7 cellular contexts compared by ENCODE assay signal in genomic region chr2:206164261-206164862, GRCh38. TPM values are rescaled to one million over a fixed set of nuclear protein-coding genes. Genes with fewer than 3 reads are reported as not detected.
DNase-seq lines count a peak whose midpoint lies in the region; ATAC-seq, FAIRE-seq and TF ChIP-seq lines count a peak whose summit lies in the region.

No MANE protein-coding gene starts in this region.

- POLR2A ChIA-PET in HEK293 (lab: Yijun Ruan, JAX): interaction anchor here (0.6 kb wide), 1 partner anchor 48 kb away, joined by 7 read pairs; no protein-coding TSS in a partner anchor
- POLR2A ChIA-PET in endothelial cell of umbilical vein (lab: Charles Lee): interaction anchor here (0.6 kb wide), 1 partner anchor 1050 kb away, joined by 4 read pairs; no protein-coding TSS in a partner anchor

- TF ChIP-seq CTCF in HEK293 (tag by site-specific recombination; IDR thresholded peaks at IDR 0.05) (no peak; the same call in 1 of the 2 replicates), endothelial cell of umbilical vein (IDR thresholded peaks at IDR 0.05; ENCODE audit: extremely low read depth in 1 of 2, insufficient read depth in 1 of 2, low read depth in 1 of 2, low read length in 2 of 2) (peak; percentile 38 to 53), neural crest cell (conservative IDR thresholded peaks at IDR 0.05) (peak; percentile 85)

- no peak overlapping the region for H3K27ac ChIP-seq in HEK293 (ENCODE audit: extremely low read depth, low read depth, low read length)
- H3K27ac ChIP-seq in SJCRH30: no peak overlapping the region
- no peak overlapping the region for H3K27ac ChIP-seq in endothelial cell of umbilical vein (ENCODE audit: insufficient read depth, low read depth, low read length)

- no peaks in the 10 kb centered on the region for H4K20me1 ChIP-seq in endothelial cell of umbilical vein (replicated peaks; ENCODE audit: control insufficient read depth, extremely low read depth, insufficient read depth, low read length)

- dilution Hi-C loops in endothelial cell of umbilical vein (cut with MboI; ENCODE audit: extremely low pct_ligation_motif_present, low sequenced_read_pairs): no loop called here

- H3K27me3 ChIP-seq in SJCRH30: no peaks in the 10 kb centered on the region
- no peaks in the 10 kb centered on the region for H3K27me3 ChIP-seq in endothelial cell of umbilical vein (ENCODE audit: control insufficient read depth in 2 of 2, insufficient read depth in 2 of 2, low read length in 2 of 2)

- no peak for TF ChIP-seq POLR2A in endothelial cell of umbilical vein (IDR thresholded peaks at IDR 0.05; ENCODE audit: low read depth, low read length)

- no peaks in the 10 kb centered on the region for H3K9me1 ChIP-seq in endothelial cell of umbilical vein (replicated peaks; ENCODE audit: control insufficient read depth, extremely low read depth, insufficient read depth, low read length)

- ATAC-seq in GM18870 (IDR thresholded peaks at IDR 0.05; ENCODE audit: unreplicated experiment): no peak
- ATAC-seq in HG03025 (IDR thresholded peaks at IDR 0.05; ENCODE audit: low FRiP score, unreplicated experiment): no peak

- H3K36me3 ChIP-seq in HEK293 (ENCODE audit: control insufficient read depth in 2 of 2, insufficient read depth in 1 of 2, low read length in 2 of 2) (peaks cover 20 to 58% of the 10 kb centered on the region in 2 experiments), SJCRH30 (peaks cover 54% of the 10 kb centered on the region), endothelial cell of umbilical vein (ENCODE audit: control insufficient read depth in 2 of 2, extremely low read depth in 1 of 2, insufficient read depth in 2 of 2, low read length in 2 of 2) (peaks cover 3 to 23% of the 10 kb centered on the region in 2 experiments)

- no peaks in the 10 kb centered on the region; the same call in 1 of the 2 replicates for H3K4me1 ChIP-seq in HEK293 (ENCODE audit: control insufficient read depth, insufficient read depth, low read length)
- H3K4me1 ChIP-seq in SJCRH30: peaks cover 14% of the 10 kb centered on the region
- H3K4me1 ChIP-seq in endothelial cell of umbilical vein (ENCODE audit: control insufficient read depth, extremely low read depth, insufficient read depth, low read length): peaks cover 18% of the 10 kb centered on the region

- no TSS peak for BruUV-seq in endothelial cell of umbilical vein (replicated peaks; lab: Mats Ljungman, UMichigan)

- peaks cover 2% of the 10 kb centered on the region for H3K9me3 Mint-ChIP-seq in neural crest cell

- H3K9me3 ChIP-seq in HEK293 (ENCODE audit: control insufficient read depth, insufficient read depth, low read depth, low read length) (no peaks in the 10 kb centered on the region), SJCRH30 (replicated peaks) (no peaks in the 10 kb centered on the region), endothelial cell of umbilical vein (replicated peaks; ENCODE audit: control insufficient read depth, insufficient read depth, low read length) (no peaks in the 10 kb centered on the region)

- H3K79me2 ChIP-seq in endothelial cell of umbilical vein (ENCODE audit: control insufficient read depth, insufficient read depth, low read length): peaks cover 35% of the 10 kb centered on the region

- H2AFZ ChIP-seq in endothelial cell of umbilical vein (ENCODE audit: low read depth, low read length): no peak overlapping the region

- intact Hi-C loops in endothelial cell of umbilical vein (cut with micrococcal nuclease): loop anchor here (1.0 to 5.0 kb wide), 2 partner anchors 96 to 228 kb away; no protein-coding TSS in a partner anchor

- CTCF ChIA-PET in HEK293 (lab: Yijun Ruan, JAX) (interaction anchor here (0.6 to 1.6 kb wide), 17 partner anchors 20 to 361 kb away, joined by 3 to 7 read pairs (median 4); a partner anchor contains a TSS), endothelial cell of umbilical vein (lab: Charles Lee) (interaction anchor here (1.0 kb wide), 3 partner anchors 91 to 96 kb away, joined by 3 to 4 read pairs (median 4); no protein-coding TSS in a partner anchor)

- H3K9ac ChIP-seq in endothelial cell of umbilical vein (replicated peaks; ENCODE audit: extremely low read depth, insufficient read depth, low read length): no peak overlapping the region

- peaks cover 37% of the 10 kb centered on the region for H3K4me1 Mint-ChIP-seq in neural crest cell

- H3K36me3 Mint-ChIP-seq in neural crest cell (ENCODE audit: low read depth): peaks cover 34% of the 10 kb centered on the region

- H3K27me3 Mint-ChIP-seq in neural crest cell (ENCODE audit: low read depth): no peaks in the 10 kb centered on the region

- H3K4me3 ChIP-seq in HEK293 (ENCODE audit: low read depth, low read length) (no peak overlapping the region), SJCRH30 (no peak overlapping the region), endothelial cell of umbilical vein (replicated peaks in 1 of 3; ENCODE audit: insufficient read depth in 1 of 3, low read depth in 1 of 3, low read length in 3 of 3) (no peak overlapping the region)

- FAIRE-seq in endothelial cell of umbilical vein (lab: Jason Lieb, UNC): peak; percentile 64

- no peak overlapping the region for H3K27ac Mint-ChIP-seq in neural crest cell (ENCODE audit: unreplicated experiment)

- peak overlapping the region; percentile 70 for H3K4me3 Mint-ChIP-seq in neural crest cell

- no peak overlapping the region for H3K4me2 ChIP-seq in endothelial cell of umbilical vein (ENCODE audit: insufficient read depth, low read length)

- peak; percentile 43 for DNase-seq in DMS 273 treated with DMSO at 0.1 percent for 48 hours (lab: John Stamatoyannopoulos, UW)
- peak; percentile 15 to 71 for DNase-seq in SJCRH30
- peak; percentile 50 for DNase-seq in endothelial cell of umbilical vein (ENCODE audit: low read depth, low spot score)
- DNase-seq in neural crest cell (ENCODE audit: low read depth, low spot score): peak; percentile 68

TF ChIP-seq in HEK293, 187 proteins besides CTCF, POLR2A, EP300 and RAD21 (continues in another document):
- TF ChIP-seq PRDM4 (tag by site-specific recombination; IDR thresholded peaks at IDR 0.05): 0 out of 2 replicates have a peak, but pooled peaks have one; percentile 32

TF ChIP-seq in endothelial cell of umbilical vein, 7 proteins besides CTCF, POLR2A, EP300 and RAD21:
- no peak for TF ChIP-seq JUN (IDR thresholded peaks at IDR 0.05; ENCODE audit: borderline replicate concordance, insufficient read depth, insufficient read length, low read depth)
- TF ChIP-seq MYC (IDR thresholded peaks at IDR 0.05; ENCODE audit: low read depth, low read length): no peak
- TF ChIP-seq POLR2AphosphoS5 (IDR thresholded peaks at IDR 0.05; ENCODE audit: insufficient read depth, low read depth, low read length): no peak
- no peak for TF ChIP-seq FOS (IDR thresholded peaks at IDR 0.05; ENCODE audit: borderline replicate concordance, insufficient read depth, low read length)

RNA-seq across cellular contexts. Expression of gene EEF1B2, which starts 4.7 kb away (rescaled TPM):
- total RNA-seq in SJCRH30 (2014; rRNA removed; shearing (Covaris generic)): 945 and 1,044 TPM in 2 replicates
- total RNA-seq in endothelial cell of umbilical vein (558 and 576 TPM in 2 replicates), neural crest cell (614 and 618 TPM in 2 replicates)
- polyA plus RNA-seq in endothelial cell of umbilical vein: 378 and 454 TPM in 2 replicates
- polyA plus RNA-seq in endothelial cell of umbilical vein (2011; cell fraction: cytosol; rRNA removed): 595 and 669 TPM in 2 replicates
- 202 and 315 TPM in 2 replicates for polyA plus RNA-seq in endothelial cell of umbilical vein (2011; cell fraction: nucleus; rRNA removed)
- 742 and 907 TPM in 2 replicates for polyA plus RNA-seq in endothelial cell of umbilical vein (2012)
- 300 and 371 TPM in 2 replicates for polyA minus RNA-seq in endothelial cell of umbilical vein
- polyA minus RNA-seq in endothelial cell of umbilical vein (2011; cell fraction: cytosol; rRNA and poly(A)+ RNA removed): 182 TPM
- polyA minus RNA-seq in endothelial cell of umbilical vein (2011; cell fraction: nucleus; rRNA and poly(A)+ RNA removed): 94.2 and 126 TPM in 2 replicates

RNA-seq across cellular contexts. Expression of gene NDUFS1, which starts 5.1 kb away (rescaled TPM):
- 115 and 124 TPM in 2 replicates for total RNA-seq in SJCRH30 (2014; rRNA removed; shearing (Covaris generic))
- total RNA-seq in endothelial cell of umbilical vein (93.2 and 95.5 TPM in 2 replicates), neural crest cell (85.7 and 89.2 TPM in 2 replicates)
- polyA plus RNA-seq in endothelial cell of umbilical vein: 34.0 and 49.8 TPM in 2 replicates
- polyA plus RNA-seq in endothelial cell of umbilical vein (2011; cell fraction: cytosol; rRNA removed): 69.7 and 70.4 TPM in 2 replicates
- polyA plus RNA-seq in endothelial cell of umbilical vein (2011; cell fraction: nucleus; rRNA removed): 65.7 and 87.2 TPM in 2 replicates
- polyA plus RNA-seq in endothelial cell of umbilical vein (2012): 68.3 and 101 TPM in 2 replicates
- 89.6 and 111 TPM in 2 replicates for polyA minus RNA-seq in endothelial cell of umbilical vein
- polyA minus RNA-seq in endothelial cell of umbilical vein (2011; cell fraction: cytosol; rRNA and poly(A)+ RNA removed): 40.5 TPM
- polyA minus RNA-seq in endothelial cell of umbilical vein (2011; cell fraction: nucleus; rRNA and poly(A)+ RNA removed): 38.3 and 48.7 TPM in 2 replicates
